ENCODE assay signal across 13 cellular contexts in genomic region chr10:129193148-129193547, GRCh38.
DNase-seq lines count a peak whose midpoint lies in the region; ATAC-seq, FAIRE-seq and TF ChIP-seq lines count a peak whose summit lies in the region.
"Had no signal": no experiment of that assay in that cellular context is flagged by ENCODE, and none has a peak within 500 bp of the region (broad histone marks: within the 10 kb centered on the region; RNA-seq: fewer than 3 reads in every experiment).

No MANE protein-coding gene starts in this region.

- no peak for TF ChIP-seq POLR2A in stomach (IDR thresholded peaks at IDR 0.05)

- H3K4me3 ChIP-seq in stomach: no peak overlapping the region
- H3K4me3 ChIP-seq: skin epidermis had no signal

- FAIRE-seq in urothelium cell line (lab: Jason Lieb, UNC): no peak
- FAIRE-seq: kidney had no signal

- ATAC-seq in GM18870 (IDR thresholded peaks at IDR 0.05; ENCODE audit: unreplicated experiment): no peak
- ATAC-seq: SK-N-SH treated with all-trans-retinoic acid at 6 μM for 48 hours had no signal

- intact Hi-C loops in stomach (cut with DNase I; ENCODE audit: low total_unique reads): no loop called here

- peak in 2 of 3 donors; percentile 2 to 5 for DNase-seq in stimulated activated CD4-positive, alpha-beta T cell treated with anti-CD3 and anti-CD28 coated beads, Interleukin-12 subunit alpha, Interleukin-12 subunit beta, amount 100 ng/mL, for 48 hours (ENCODE audit: low read depth in 2 of 3, low spot score in 1 of 3)
- no peak for DNase-seq in stimulated activated CD4-positive, alpha-beta T cell treated with anti-CD3 and anti-CD28 coated beads, Interleukin-2, amount 100 ng/mL, for 48 hours
- DNase-seq in SW480 (ENCODE audit: low spot score) (peak; percentile 1), iPS-NIHi7 (ENCODE audit: extremely low spot score) (peak; percentile 38), urothelium cell line (ENCODE audit: low spot score) (peak; percentile 57), stomach (no peak), NCI-H345 (lab: John Stamatoyannopoulos, UW) (no peak)
- DNase-seq: NCI-H1092 treated with DMSO at 0.1 percent for 48 hours, NCI-H524 treated with DMSO at 0.1 percent for 48 hours had no signal

- 58 to 71% (median 68%) methylated on average over 12 of the region's 12 CpGs for WGBS in stomach, 5 donors

- H3K4me1 ChIP-seq in stomach: no peaks in the 10 kb centered on the region

- peaks cover 0 to 24% (median 3%) of the 10 kb centered on the region in 3 donors for H3K27me3 ChIP-seq in stomach

- H3K36me3 ChIP-seq in stomach: no peaks in the 10 kb centered on the region

- no peak overlapping the region for H3K27ac ChIP-seq in stomach

- no peak for TF ChIP-seq EP300 in stomach (IDR thresholded peaks at IDR 0.05)

- no peaks in the 10 kb centered on the region for H3K9me3 ChIP-seq in stomach

- TF ChIP-seq CTCF in stomach (IDR thresholded peaks at IDR 0.05): no peak

Comparison
In these comparisons a context has a peak if more than half of its experiments do, and no peak if none do; other contexts are left out.
1. DNase-seq: peak in stimulated activated CD4-positive, alpha-beta T cell treated with anti-CD3 and anti-CD28 coated beads, Interleukin-12 subunit alpha, Interleukin-12 subunit beta, amount 100 ng/mL, for 48 hours (2 of 3), SW480 (single experiment), iPS-NIHi7 (single experiment) and urothelium cell line (single experiment); none in stimulated activated CD4-positive, alpha-beta T cell treated with anti-CD3 and anti-CD28 coated beads, Interleukin-2, amount 100 ng/mL, for 48 hours (0 of 2), stomach (single experiment) and NCI-H345 (single experiment).